In the genomic region with DNA sequence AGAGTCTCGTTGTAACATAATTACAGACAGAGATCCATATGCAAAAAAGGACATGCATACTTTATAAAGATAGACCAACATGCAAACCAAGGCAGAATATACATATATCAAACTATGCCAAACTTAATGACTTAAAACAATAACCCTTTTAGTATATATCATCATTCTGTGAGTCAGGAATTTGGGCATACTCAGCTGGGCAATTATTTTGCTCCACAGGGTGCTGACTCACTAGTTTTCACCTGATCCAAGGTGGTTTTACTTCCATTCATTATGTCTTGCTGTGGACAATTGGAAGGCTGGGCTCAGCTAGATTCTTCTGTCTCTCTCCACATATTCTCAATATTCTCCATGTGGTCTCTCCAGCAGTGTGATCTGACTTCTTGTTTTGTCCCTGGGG, we compare ENCODE assay signal across 17 cellular contexts. TPM values are rescaled to one million over a fixed set of nuclear protein-coding genes. Genes with fewer than 3 reads are reported as not detected.
A peak's percentile ranks its signal among the peaks of the same experiment; 100 is the strongest.
DNase-seq lines count a peak whose midpoint lies in the region; ATAC-seq and TF ChIP-seq lines count a peak whose summit lies in the region.
"Had no signal": no experiment of that assay in that cellular context is flagged by ENCODE, and none has a peak within 500 bp of the region (broad histone marks: within the 10 kb centered on the region; RNA-seq: fewer than 3 reads in every experiment).

No MANE protein-coding gene starts in this region.

- no peak for ATAC-seq in GM23338
- ATAC-seq in natural killer cell: no peak
- ATAC-seq: HepG2 had no signal

- H3K4me1 ChIP-seq in GM23338 (ENCODE audit: insufficient read depth) (no peaks in the 10 kb centered on the region), mesendoderm (ENCODE audit: control insufficient read depth, low read depth, low read length) (no peaks in the 10 kb centered on the region)
- H3K4me1 ChIP-seq: BLaER1 had no signal

- no peak overlapping the region for H3K4me3 ChIP-seq in GM23338
- no peak overlapping the region for H3K4me3 ChIP-seq in mesendoderm (ENCODE audit: low read length)
- H3K4me3 ChIP-seq: BLaER1, GM23248 had no signal

- H3K36me3 ChIP-seq in GM23338 (ENCODE audit: insufficient read depth) (no peaks in the 10 kb centered on the region), mesendoderm (ENCODE audit: control insufficient read depth, insufficient read depth, low read length) (no peaks in the 10 kb centered on the region)
- H3K36me3 ChIP-seq: BLaER1 had no signal

- TF ChIP-seq CTCF in GM23338 (conservative IDR thresholded peaks at IDR 0.05; ENCODE audit: low read depth in 2 of 2): no peak
- TF ChIP-seq CTCF in natural killer cell (IDR thresholded peaks at IDR 0.05): no peak

- WGBS in mesendoderm (ENCODE audit: extremely low coverage, insufficient coverage, low lambda C conversion rate): no CpG with 5 or more reads among the region's 1 CpG

- H3K27ac Mint-ChIP-seq in GM23338: peak overlapping the region; percentile 1; the same call in 1 of the 2 replicates
- no peak overlapping the region for H3K27ac Mint-ChIP-seq in natural killer cell
- H3K27ac Mint-ChIP-seq: CD14-positive monocyte; CD4-positive, alpha-beta memory T cell had no signal

- no peak overlapping the region for H3K27ac ChIP-seq in GM23338 (ENCODE audit: low read depth)
- no peak overlapping the region for H3K27ac ChIP-seq in epithelial cell of prostate
- H3K27ac ChIP-seq in mesendoderm (ENCODE audit: low read depth, low read length): no peak overlapping the region
- H3K27ac ChIP-seq: BLaER1, GM23248 had no signal

- 0 out of 2 replicates have a peak, but pooled peaks cover 3% of the 10 kb centered on the region for H3K9me2 ChIP-seq in GM23338 (ENCODE audit: insufficient read depth)

- intact Hi-C loops in natural killer cell (cut with micrococcal nuclease): no loop called here

- H3K4me2 ChIP-seq in GM23338 (no peak overlapping the region), mesendoderm (ENCODE audit: low read length) (no peak overlapping the region)
- H3K4me2 ChIP-seq: BLaER1 had no signal

- no peak overlapping the region for H4K8ac ChIP-seq in mesendoderm (ENCODE audit: low read depth, low read length)

- no peak overlapping the region for H3K4ac ChIP-seq in mesendoderm (ENCODE audit: low read depth, low read length)

- H3K36me3 Mint-ChIP-seq in GM23338 (ENCODE audit: low read depth) (no peaks in the 10 kb centered on the region), natural killer cell (no peaks in the 10 kb centered on the region)
- H3K36me3 Mint-ChIP-seq: CD14-positive monocyte; CD4-positive, alpha-beta memory T cell had no signal

- H2BK120ac ChIP-seq in mesendoderm (ENCODE audit: low read depth, low read length): no peak overlapping the region

- H3K23ac ChIP-seq in mesendoderm (ENCODE audit: low read length): no peak overlapping the region

- H3K27me3 ChIP-seq in GM23338 (ENCODE audit: insufficient read depth): no peaks in the 10 kb centered on the region
- H3K27me3 ChIP-seq in mesendoderm (ENCODE audit: insufficient read depth, low read length, poor library complexity): no peaks in the 10 kb centered on the region
- H3K27me3 ChIP-seq: BLaER1 had no signal

- peaks cover 1% of the 10 kb centered on the region; the same call in 2 of the 3 replicates for H3K9me3 Mint-ChIP-seq in GM23338
- H3K9me3 Mint-ChIP-seq in natural killer cell: peaks cover 0 to 4% of the 10 kb centered on the region in 2 donors

- H3K79me1 ChIP-seq in mesendoderm (ENCODE audit: low read length): no peaks in the 10 kb centered on the region

- no peak overlapping the region for H3K9ac ChIP-seq in mesendoderm (ENCODE audit: low read length)
- H3K9ac ChIP-seq: BLaER1, GM23248 had no signal

- H3K4me1 Mint-ChIP-seq in GM23338 (no peaks in the 10 kb centered on the region), natural killer cell (no peaks in the 10 kb centered on the region)
- H3K4me1 Mint-ChIP-seq: CD14-positive monocyte; CD4-positive, alpha-beta memory T cell had no signal

- H2BK15ac ChIP-seq in mesendoderm (replicated peaks; ENCODE audit: low read depth): no peak overlapping the region

- H3K27me3 Mint-ChIP-seq in GM23338 (ENCODE audit: insufficient read depth, low read depth, poor library complexity): peaks cover 2% of the 10 kb centered on the region
- peaks cover under 1 to 7% of the 10 kb centered on the region in 2 donors for H3K27me3 Mint-ChIP-seq in natural killer cell (ENCODE audit: low read depth in 2 of 2)

- H2AFZ ChIP-seq in GM23338: no peak overlapping the region; the same call in 1 of the 2 replicates
- H2AFZ ChIP-seq: GM23248 had no signal

- DNase-seq in GM23338 (ENCODE audit: low spot score): no peak
- peak; percentile 41 to 53 for DNase-seq in NCI-H526 (lab: John Stamatoyannopoulos, UW)
- peak; percentile 5 for DNase-seq in epithelial cell of prostate (ENCODE audit: low read depth, low spot score)
- peak; percentile 10 for DNase-seq in mesendoderm
- DNase-seq in T1000 (lab: John Stamatoyannopoulos, UW): no peak
- no peak for DNase-seq in OCI-M2 (lab: John Stamatoyannopoulos, UW; ENCODE audit: unreplicated experiment)
- no peak for DNase-seq in natural killer cell
- DNase-seq: 8988T; CD4-positive, alpha-beta memory T cell; DMS153; DMS79; GDM1; GM23248; HCEC 1CT had no signal

- H3K4me3 Mint-ChIP-seq in GM23338: no peak overlapping the region
- no peak overlapping the region for H3K4me3 Mint-ChIP-seq in natural killer cell
- H3K4me3 Mint-ChIP-seq: CD14-positive monocyte; CD4-positive, alpha-beta memory T cell had no signal

- no peak overlapping the region for H2BK5ac ChIP-seq in mesendoderm (ENCODE audit: low read length)

- no peaks in the 10 kb centered on the region for H4K20me1 ChIP-seq in GM23338 (replicated peaks; ENCODE audit: insufficient read depth)
- H4K20me1 ChIP-seq: BLaER1 had no signal

- no peak overlapping the region for H4K5ac ChIP-seq in mesendoderm (ENCODE audit: low read length)

- H3K18ac ChIP-seq in mesendoderm (ENCODE audit: low read length): no peak overlapping the region

- H3K79me2 ChIP-seq in GM23338 (replicated peaks; ENCODE audit: insufficient read depth) (no peaks in the 10 kb centered on the region), mesendoderm (ENCODE audit: control insufficient read depth, insufficient read depth, low read length) (no peaks in the 10 kb centered on the region)

- H3F3A ChIP-seq in GM23338 (replicated peaks; ENCODE audit: low read depth): no peaks in the 10 kb centered on the region

- no peak overlapping the region for H2AK5ac ChIP-seq in mesendoderm (ENCODE audit: low read length)

- no peak overlapping the region for H3K56ac ChIP-seq in mesendoderm (ENCODE audit: low read length)

TF ChIP-seq in GM23338, 12 proteins besides CTCF, POLR2A, EP300 and RAD21 (continues in another document):
- TF ChIP-seq ZNF331 (CRISPR knock-in tag; IDR thresholded peaks at IDR 0.05; ENCODE audit: low read depth): no peak
- no peak for TF ChIP-seq ETS1 (IDR thresholded peaks at IDR 0.05)
- no peak for TF ChIP-seq ZNF114 (CRISPR knock-in tag; IDR thresholded peaks at IDR 0.05)

RNA-seq across cellular contexts. Expression of gene RNF146, which starts 41.2 kb away (rescaled TPM):
- 25.6 and 43.7 TPM in 2 replicates for total RNA-seq in GM23338 (2014; rRNA removed; shearing (Covaris generic))
- 19.8 and 24.2 TPM in 2 replicates for polyA plus RNA-seq in GM23338 (2016; fragmentation: Nextera tagmentation; extraction: Ambion mirVana)
- polyA plus RNA-seq in mesendoderm (2013, experiment 1 of 2): 15.7 TPM
- 16.4 TPM for polyA plus RNA-seq in mesendoderm (2013, experiment 2 of 2)
- total RNA-seq in natural killer cell: 10 to 100 TPM; 23.0 to 34.8 (median 25.4) TPM

Comparison
In these comparisons a context has a peak if more than half of its experiments do, and no peak if none do; other contexts are left out.
1. DNase-seq: peak in NCI-H526 (2 of 2), epithelial cell of prostate (single experiment) and mesendoderm (single experiment); none in GM23338 (single experiment), T1000 (single experiment), OCI-M2 (single experiment) and natural killer cell (single experiment).